ENCODE assay signal across 20 cellular contexts in genomic region chr14:37590096-37590809, GRCh38. TPM values are rescaled to one million over a fixed set of nuclear protein-coding genes. Genes with fewer than 3 reads are reported as not detected.
A peak's percentile ranks its signal among the peaks of the same experiment; 100 is the strongest.
DNase-seq lines count a peak whose midpoint lies in the region; ATAC-seq, FAIRE-seq and TF ChIP-seq lines count a peak whose summit lies in the region.
"Had no signal": no experiment of that assay in that cellular context is flagged by ENCODE, and none has a peak within 500 bp of the region (broad histone marks: within the 10 kb centered on the region; RNA-seq: fewer than 3 reads in every experiment).

No MANE protein-coding gene starts in this region.

- in situ Hi-C loops in HepG2 (cut with HindIII; ENCODE audit: extremely low pct_ligation_motif_present, low pct_unique_long_range_greater_than_20kb): loop anchor here (5.0 kb wide), 1 partner anchor 338 kb away; no protein-coding TSS in a partner anchor

- H3K4me3 Mint-ChIP-seq in activated T-cell treated with anti-CD3 and anti-CD28 coated beads, Interleukin-2, amount 50 U/mL, for 72 hours: no peak overlapping the region
- H3K4me3 Mint-ChIP-seq in activated T-cell treated with anti-CD3 and anti-CD28 coated beads, Interleukin-2, amount 50 U/mL, for 24 hours: no peak overlapping the region
- H3K4me3 Mint-ChIP-seq: activated CD4-positive, alpha-beta memory T cell treated with anti-CD3 and anti-CD28 coated beads for 36 hours had no signal

- peaks cover 10 to 28% of the 10 kb centered on the region in 2 donors for H3K36me3 Mint-ChIP-seq in activated T-cell treated with anti-CD3 and anti-CD28 coated beads, Interleukin-2, amount 50 U/mL, for 72 hours (ENCODE audit: insufficient read depth in 2 of 2)
- peaks cover 1% of the 10 kb centered on the region for H3K36me3 Mint-ChIP-seq in activated T-cell treated with anti-CD3 and anti-CD28 coated beads, Interleukin-2, amount 50 U/mL, for 24 hours (ENCODE audit: low read depth)
- H3K36me3 Mint-ChIP-seq: brain had no signal

- H4K20me1 ChIP-seq in HepG2 (ENCODE audit: insufficient read depth, low read length): no peaks in the 10 kb centered on the region

- CTCF ChIA-PET in HepG2 (lab: Yijun Ruan, JAX; ENCODE audit: low intra/inter-chr PET ratio, low total read pairs): no interaction called here

- intact Hi-C loops in HepG2 (cut with micrococcal nuclease; ENCODE audit: unreplicated experiment): loop anchor here (5.0 kb wide), 2 partner anchors 108 to 203 kb away; no protein-coding TSS in a partner anchor

- FAIRE-seq in HepG2 (lab: Jason Lieb, UNC): no peak

- peak overlapping the region; percentile 1 for H3K27ac ChIP-seq in HepG2 (ENCODE audit: extremely low read length, insufficient read depth, low read length)
- H3K27ac ChIP-seq in urinary bladder (ENCODE audit: low read depth): no peak overlapping the region
- H3K27ac ChIP-seq: parathyroid adenoma, thoracic aorta had no signal

- H3K27ac Mint-ChIP-seq in activated T-cell treated with anti-CD3 and anti-CD28 coated beads, Interleukin-2, amount 50 U/mL, for 72 hours: peak overlapping the region; percentile 85
- no peak overlapping the region for H3K27ac Mint-ChIP-seq in activated T-cell treated with anti-CD3 and anti-CD28 coated beads, Interleukin-2, amount 50 U/mL, for 24 hours
- H3K27ac Mint-ChIP-seq: activated CD4-positive, alpha-beta memory T cell treated with anti-CD3 and anti-CD28 coated beads for 36 hours; immature natural killer cell had no signal

- no peak overlapping the region for H2AFZ ChIP-seq in HepG2 (ENCODE audit: low read length)
- H2AFZ ChIP-seq: parathyroid adenoma had no signal

- 46% methylated on average over 5 of the region's 5 CpGs for WGBS in HepG2 (ENCODE audit: low lambda C conversion rate)
- WGBS in urinary bladder: 11% methylated on average over 5 of the region's 5 CpGs

- peaks cover 80% of the 10 kb centered on the region for H3K27me3 Mint-ChIP-seq in activated T-cell treated with anti-CD3 and anti-CD28 coated beads, Interleukin-2, amount 50 U/mL, for 72 hours (ENCODE audit: low read depth)
- H3K27me3 Mint-ChIP-seq in activated T-cell treated with anti-CD3 and anti-CD28 coated beads, Interleukin-2, amount 50 U/mL, for 24 hours: peaks cover 85% of the 10 kb centered on the region

- peak overlapping the region; percentile 84 for H3K4me2 ChIP-seq in HepG2 (ENCODE audit: low read depth, low read length)

- H3K4me3 ChIP-seq in HepG2 (replicated peaks in 1 of 3; ENCODE audit: insufficient read depth in 1 of 3, low read depth in 2 of 3, low read length in 3 of 3) (peak overlapping the region; percentile 36 to 91 (median 72); a peak in 5 of 6 replicates), urinary bladder (ENCODE audit: low read depth, low read length) (peak overlapping the region; percentile 17)
- H3K4me3 ChIP-seq: thoracic aorta had no signal

- H3K9ac ChIP-seq in HepG2 (ENCODE audit: insufficient read depth, low read depth, low read length): peak overlapping the region; percentile 88; the same call in 1 of the 2 replicates
- H3K9ac ChIP-seq: parathyroid adenoma had no signal

- POLR2A ChIA-PET in HepG2 (lab: Yijun Ruan, JAX): interaction anchor here (1.5 to 4.2 kb wide), 3 partner anchors 14 to 124 kb away, joined by 3 to 35 read pairs (median 34); no protein-coding TSS in a partner anchor

- TF ChIP-seq POLR2A in HepG2 (IDR thresholded peaks at IDR 0.05; ENCODE audit: insufficient read depth in 1 of 2, low read depth in 2 of 2, low read length in 2 of 2): no peak

- no peak for TF ChIP-seq CTCF in HepG2 (CRISPR knock-in tag; IDR thresholded peaks at IDR 0.05)

- H3K9me3 Mint-ChIP-seq in activated T-cell treated with anti-CD3 and anti-CD28 coated beads, Interleukin-2, amount 50 U/mL, for 72 hours: peaks cover 0 to 2% of the 10 kb centered on the region in 2 donors
- H3K9me3 Mint-ChIP-seq in activated T-cell treated with anti-CD3 and anti-CD28 coated beads, Interleukin-2, amount 50 U/mL, for 24 hours: peaks cover 19% of the 10 kb centered on the region

- DNase-seq in activated T-cell treated with anti-CD3 and anti-CD28 coated beads, Interleukin-2, amount 50 U/mL, for 72 hours: no peak
- no peak for DNase-seq in activated T-cell treated with anti-CD3 and anti-CD28 coated beads, Interleukin-2, amount 50 U/mL, for 24 hours
- DNase-seq in NCI-H748 treated with DMSO at 0.1 percent for 48 hours (lab: John Stamatoyannopoulos, UW) (peak; percentile 57), HepG2 (ENCODE audit: low spot score) (no peak), NK-92 (lab: John Stamatoyannopoulos, UW; ENCODE audit: unreplicated experiment) (no peak), inferior parietal cortex (ENCODE audit: extremely low spot score) (no peak)
- no peak for DNase-seq in stimulated activated CD4-positive, alpha-beta T cell treated with anti-CD3 and anti-CD28 coated beads, Interleukin-4, amount 100 ng/mL, for 1 hour
- DNase-seq: activated CD4-positive, alpha-beta memory T cell treated with anti-CD3 and anti-CD28 coated beads for 36 hours; activated gamma-delta T cell treated with Interleukin-2 at 50 U/mL for 16 hours; effector CD8-positive, alpha-beta T cell; foreskin melanocyte; immature natural killer cell; MM.1S; NCI-H774 had no signal

- BruUV-seq in HepG2 (replicated peaks; lab: Mats Ljungman, UMichigan): no TSS peak

- peaks cover 9 to 14% of the 10 kb centered on the region in 2 experiments for H3K36me3 ChIP-seq in HepG2 (replicated peaks in 1 of 2; ENCODE audit: control insufficient read depth in 1 of 2, insufficient read depth in 2 of 2, low read length in 2 of 2)
- H3K36me3 ChIP-seq in urinary bladder (ENCODE audit: insufficient read depth): no peaks in the 10 kb centered on the region
- H3K36me3 ChIP-seq: thoracic aorta had no signal

- no peak for TF ChIP-seq EP300 in HepG2 (IDR thresholded peaks at IDR 0.05; ENCODE audit: low read depth in 2 of 2, low read length in 2 of 2)
- TF ChIP-seq EP300 in HepG2 (CRISPR knock-in tag; IDR thresholded peaks at IDR 0.05; ENCODE audit: borderline replicate concordance): no peak

- TF ChIP-seq RAD21 in HepG2 (CRISPR knock-in tag; IDR thresholded peaks at IDR 0.05): no peak

- H3K4me1 Mint-ChIP-seq in activated T-cell treated with anti-CD3 and anti-CD28 coated beads, Interleukin-2, amount 50 U/mL, for 72 hours (ENCODE audit: low read depth): peaks cover 10% of the 10 kb centered on the region
- H3K4me1 Mint-ChIP-seq in activated T-cell treated with anti-CD3 and anti-CD28 coated beads, Interleukin-2, amount 50 U/mL, for 24 hours (ENCODE audit: low read depth): peaks cover 11% of the 10 kb centered on the region

- ATAC-seq in activated T-cell treated with anti-CD3 and anti-CD28 coated beads, Interleukin-2, amount 50 U/mL, for 72 hours (replicated peaks in 1 of 2): no peak
- ATAC-seq in HepG2: no peak

- H3K27me3 ChIP-seq in HepG2 (ENCODE audit: control insufficient read depth in 1 of 2, insufficient read depth in 2 of 2, low read length in 2 of 2): no peaks in the 10 kb centered on the region; a peak in 1 of 5 replicates

- peaks cover 63% of the 10 kb centered on the region for H3K79me2 ChIP-seq in HepG2 (ENCODE audit: insufficient read depth, low read length)
- H3K79me2 ChIP-seq: parathyroid adenoma had no signal

- H3K9me3 ChIP-seq in HepG2 (ENCODE audit: low read length): no peaks in the 10 kb centered on the region
- H3K9me3 ChIP-seq: thoracic aorta had no signal

- H3K4me1 ChIP-seq in HepG2 (ENCODE audit: insufficient read depth, low read length): peaks cover 61% of the 10 kb centered on the region
- no peaks in the 10 kb centered on the region for H3K4me1 ChIP-seq in urinary bladder (ENCODE audit: insufficient read depth)
- H3K4me1 ChIP-seq: parathyroid adenoma had no signal

RNA-seq across cellular contexts. Expression of gene FOXA1, which starts 4.8 kb away (rescaled TPM):
- total RNA-seq in activated T-cell treated with anti-CD3 and anti-CD28 coated beads, Interleukin-2, amount 50 U/mL, for 72 hours: under 1 TPM; 0.17 to 0.97 TPM
- 58.1 and 58.6 TPM in 2 replicates for total RNA-seq in HepG2 (2016; rRNA removed; fragmentation: Illumina TruSeq; extraction: Trizol)
- total RNA-seq in HepG2 (2016; cell fraction: cytosol; rRNA removed; fragmentation: Illumina TruSeq; extraction: Trizol; ENCODE audit: low read depth): 14.5 and 16.1 TPM in 2 replicates
- 51.7 and 53.7 TPM in 2 replicates for total RNA-seq in HepG2 (2016; cell fraction: insoluble cytoplasmic fraction; rRNA removed; fragmentation: Illumina TruSeq; extraction: Trizol)
- 58.2 and 61.8 TPM in 2 replicates for total RNA-seq in HepG2 (2016; cell fraction: membrane; rRNA removed; fragmentation: Illumina TruSeq; extraction: Trizol)
- total RNA-seq in HepG2 (2016; cell fraction: nucleus; rRNA removed; fragmentation: Illumina TruSeq; extraction: Trizol): 59.1 and 60.1 TPM in 2 replicates
- polyA plus RNA-seq in HepG2 (2011; rRNA removed): 43.4 and 47.6 TPM in 2 replicates
- polyA plus RNA-seq in HepG2 (2011; cell fraction: cytosol; rRNA removed): 41.8 and 44.7 TPM in 2 replicates
- 54.5 and 66.1 TPM in 2 replicates for polyA plus RNA-seq in HepG2 (2011; cell fraction: nucleus; rRNA removed)
- polyA plus RNA-seq in HepG2 (2012): 32.0 and 32.4 TPM in 2 replicates
- 9.3 and 9.9 TPM in 2 replicates for polyA plus RNA-seq in HepG2 (2016; cell fraction: cytosol; fragmentation: Illumina TruSeq; extraction: Trizol; ENCODE audit: low read depth)
- polyA plus RNA-seq in HepG2 (2016; cell fraction: insoluble cytoplasmic fraction; fragmentation: Illumina TruSeq; extraction: Trizol; ENCODE audit: low read depth): 93.1 and 102 TPM in 2 replicates
- polyA plus RNA-seq in HepG2 (2016; cell fraction: membrane; fragmentation: Illumina TruSeq; extraction: Trizol; ENCODE audit: low read depth): 37.3 and 39.0 TPM in 2 replicates
- polyA plus RNA-seq in HepG2 (2016; cell fraction: nucleus; fragmentation: Illumina TruSeq; extraction: Trizol; ENCODE audit: insufficient read depth, low read depth): 98.8 and 112 TPM in 2 replicates
- 4.0 and 60.9 TPM in 2 replicates for polyA minus RNA-seq in HepG2 (2011; rRNA and poly(A)+ RNA removed; ENCODE audit: low replicate concordance)
- 54.0 and 57.6 TPM in 2 replicates for polyA minus RNA-seq in HepG2 (2011; cell fraction: cytosol; rRNA and poly(A)+ RNA removed)
- 76.0 and 85.0 TPM in 2 replicates for polyA minus RNA-seq in HepG2 (2011; cell fraction: nucleus; rRNA and poly(A)+ RNA removed)
- 14.1 TPM for total RNA-seq in urinary bladder
- polyA plus RNA-seq in urinary bladder: 8.8 TPM
- total RNA-seq: thoracic aorta had no signal
- polyA plus RNA-seq: immature natural killer cell had no signal

RNA-seq across cellular contexts. Expression of gene TTC6, which starts 5.2 kb away (rescaled TPM):
- not detected for total RNA-seq in activated T-cell treated with anti-CD3 and anti-CD28 coated beads, Interleukin-2, amount 50 U/mL, for 72 hours
- total RNA-seq in HepG2 (2016; rRNA removed; fragmentation: Illumina TruSeq; extraction: Trizol) (13.2 and 27.4 TPM in 2 replicates), urinary bladder (7.1 TPM)
- total RNA-seq in HepG2 (2016; cell fraction: cytosol; rRNA removed; fragmentation: Illumina TruSeq; extraction: Trizol; ENCODE audit: low read depth): 21.5 and 24.0 TPM in 2 replicates
- total RNA-seq in HepG2 (2016; cell fraction: insoluble cytoplasmic fraction; rRNA removed; fragmentation: Illumina TruSeq; extraction: Trizol): 11.2 and 26.5 TPM in 2 replicates
- 16.2 and 16.4 TPM in 2 replicates for total RNA-seq in HepG2 (2016; cell fraction: membrane; rRNA removed; fragmentation: Illumina TruSeq; extraction: Trizol)
- 87.8 and 88.1 TPM in 2 replicates for total RNA-seq in HepG2 (2016; cell fraction: nucleus; rRNA removed; fragmentation: Illumina TruSeq; extraction: Trizol)
- polyA plus RNA-seq in HepG2 (2011; rRNA removed) (8.6 and 9.3 TPM in 2 replicates), urinary bladder (0.34 TPM)
- 2.6 and 3.9 TPM in 2 replicates for polyA plus RNA-seq in HepG2 (2011; cell fraction: cytosol; rRNA removed)
- 28.3 and 28.6 TPM in 2 replicates for polyA plus RNA-seq in HepG2 (2011; cell fraction: nucleus; rRNA removed)
- 7.9 and 8.5 TPM in 2 replicates for polyA plus RNA-seq in HepG2 (2012)
- polyA plus RNA-seq in HepG2 (2016; cell fraction: cytosol; fragmentation: Illumina TruSeq; extraction: Trizol; ENCODE audit: low read depth): 3.5 and 4.5 TPM in 2 replicates
- 5.4 and 8.4 TPM in 2 replicates for polyA plus RNA-seq in HepG2 (2016; cell fraction: insoluble cytoplasmic fraction; fragmentation: Illumina TruSeq; extraction: Trizol; ENCODE audit: low read depth)
- polyA plus RNA-seq in HepG2 (2016; cell fraction: membrane; fragmentation: Illumina TruSeq; extraction: Trizol; ENCODE audit: low read depth): 4.9 and 5.2 TPM in 2 replicates
- 52.2 and 52.8 TPM in 2 replicates for polyA plus RNA-seq in HepG2 (2016; cell fraction: nucleus; fragmentation: Illumina TruSeq; extraction: Trizol; ENCODE audit: insufficient read depth, low read depth)
- 0.61 and 8.5 TPM in 2 replicates for polyA minus RNA-seq in HepG2 (2011; rRNA and poly(A)+ RNA removed; ENCODE audit: low replicate concordance)
- 4.9 and 5.1 TPM in 2 replicates for polyA minus RNA-seq in HepG2 (2011; cell fraction: cytosol; rRNA and poly(A)+ RNA removed)
- 136 TPM in 2 replicates for polyA minus RNA-seq in HepG2 (2011; cell fraction: nucleus; rRNA and poly(A)+ RNA removed)
- total RNA-seq: activated CD4-positive, alpha-beta memory T cell treated with anti-CD3 and anti-CD28 coated beads for 36 hours; mononuclear cell; SK-MEL-5 had no signal
- polyA plus RNA-seq: immature natural killer cell had no signal
